In the genomic region with DNA sequence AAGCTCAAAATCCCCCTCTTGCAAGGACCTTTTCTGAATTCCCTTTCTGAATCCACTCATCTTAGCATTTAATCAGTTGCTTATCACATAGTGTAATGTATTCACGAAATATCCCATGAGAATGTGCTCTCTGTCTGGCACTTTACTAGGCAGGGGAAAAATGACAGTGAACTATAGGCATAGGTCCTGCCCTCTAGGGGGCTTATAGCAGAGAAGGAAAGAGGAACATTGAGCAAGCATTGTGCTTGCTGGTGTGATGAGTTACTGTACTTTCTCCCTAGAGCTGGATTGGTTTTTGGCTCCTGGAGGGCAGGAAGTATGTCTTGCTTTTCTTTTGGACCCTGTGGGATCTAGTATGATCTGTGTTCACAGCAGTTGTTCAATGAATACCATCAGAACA, we compare ENCODE assay signal across 2 cellular contexts.
TF ChIP-seq lines count a peak whose summit lies in the region.

No MANE protein-coding gene starts in this region.

TF ChIP-seq in GM23338, 12 proteins besides CTCF, POLR2A, EP300 and RAD21:
- TF ChIP-seq, protein P1, sequence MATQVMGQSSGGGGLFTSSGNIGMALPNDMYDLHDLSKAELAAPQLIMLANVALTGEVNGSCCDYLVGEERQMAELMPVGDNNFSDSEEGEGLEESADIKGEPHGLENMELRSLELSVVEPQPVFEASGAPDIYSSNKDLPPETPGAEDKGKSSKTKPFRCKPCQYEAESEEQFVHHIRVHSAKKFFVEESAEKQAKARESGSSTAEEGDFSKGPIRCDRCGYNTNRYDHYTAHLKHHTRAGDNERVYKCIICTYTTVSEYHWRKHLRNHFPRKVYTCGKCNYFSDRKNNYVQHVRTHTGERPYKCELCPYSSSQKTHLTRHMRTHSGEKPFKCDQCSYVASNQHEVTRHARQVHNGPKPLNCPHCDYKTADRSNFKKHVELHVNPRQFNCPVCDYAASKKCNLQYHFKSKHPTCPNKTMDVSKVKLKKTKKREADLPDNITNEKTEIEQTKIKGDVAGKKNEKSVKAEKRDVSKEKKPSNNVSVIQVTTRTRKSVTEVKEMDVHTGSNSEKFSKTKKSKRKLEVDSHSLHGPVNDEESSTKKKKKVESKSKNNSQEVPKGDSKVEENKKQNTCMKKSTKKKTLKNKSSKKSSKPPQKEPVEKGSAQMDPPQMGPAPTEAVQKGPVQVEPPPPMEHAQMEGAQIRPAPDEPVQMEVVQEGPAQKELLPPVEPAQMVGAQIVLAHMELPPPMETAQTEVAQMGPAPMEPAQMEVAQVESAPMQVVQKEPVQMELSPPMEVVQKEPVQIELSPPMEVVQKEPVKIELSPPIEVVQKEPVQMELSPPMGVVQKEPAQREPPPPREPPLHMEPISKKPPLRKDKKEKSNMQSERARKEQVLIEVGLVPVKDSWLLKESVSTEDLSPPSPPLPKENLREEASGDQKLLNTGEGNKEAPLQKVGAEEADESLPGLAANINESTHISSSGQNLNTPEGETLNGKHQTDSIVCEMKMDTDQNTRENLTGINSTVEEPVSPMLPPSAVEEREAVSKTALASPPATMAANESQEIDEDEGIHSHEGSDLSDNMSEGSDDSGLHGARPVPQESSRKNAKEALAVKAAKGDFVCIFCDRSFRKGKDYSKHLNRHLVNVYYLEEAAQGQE (IDR thresholded peaks at IDR 0.05; ENCODE audit: unreplicated experiment) = no peak
- TF ChIP-seq JUNB (IDR thresholded peaks at IDR 0.05; ENCODE audit: unreplicated experiment) = no peak
- no peak for TF ChIP-seq NANOG (IDR thresholded peaks at IDR 0.05; ENCODE audit: borderline replicate concordance)
- no peak for TF ChIP-seq STAT1 (IDR thresholded peaks at IDR 0.05; ENCODE audit: unreplicated experiment)

TF ChIP-seq in H1, 55 proteins besides CTCF, POLR2A, EP300 and RAD21:
- TF ChIP-seq BRCA1 (IDR thresholded peaks at IDR 0.05; ENCODE audit: low read depth, low read length) = no peak
- no peak for TF ChIP-seq SP1 (IDR thresholded peaks at IDR 0.05; ENCODE audit: low read depth, low read length)
- TF ChIP-seq, protein P2, sequence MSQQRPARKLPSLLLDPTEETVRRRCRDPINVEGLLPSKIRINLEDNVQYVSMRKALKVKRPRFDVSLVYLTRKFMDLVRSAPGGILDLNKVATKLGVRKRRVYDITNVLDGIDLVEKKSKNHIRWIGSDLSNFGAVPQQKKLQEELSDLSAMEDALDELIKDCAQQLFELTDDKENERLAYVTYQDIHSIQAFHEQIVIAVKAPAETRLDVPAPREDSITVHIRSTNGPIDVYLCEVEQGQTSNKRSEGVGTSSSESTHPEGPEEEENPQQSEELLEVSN (IDR thresholded peaks at IDR 0.05) = no peak
- no peak for TF ChIP-seq TBP (IDR thresholded peaks at IDR 0.05; ENCODE audit: low read depth, low read length)
- TF ChIP-seq GABPA (IDR thresholded peaks at IDR 0.05; ENCODE audit: borderline replicate concordance, insufficient read depth, low read length) = no peak
- no peak for TF ChIP-seq EZH2 (IDR thresholded peaks at IDR 0.05; ENCODE audit: low read depth, low read length, severe bottlenecking)
- TF ChIP-seq MAFK (IDR thresholded peaks at IDR 0.05; ENCODE audit: low read depth, low read length) = no peak
- no peak for TF ChIP-seq RXRA (IDR thresholded peaks at IDR 0.05; ENCODE audit: insufficient read depth, low read depth, low read length)
TF ChIP-seq in H1: peak in this region for 0.
